In the genomic region with DNA sequence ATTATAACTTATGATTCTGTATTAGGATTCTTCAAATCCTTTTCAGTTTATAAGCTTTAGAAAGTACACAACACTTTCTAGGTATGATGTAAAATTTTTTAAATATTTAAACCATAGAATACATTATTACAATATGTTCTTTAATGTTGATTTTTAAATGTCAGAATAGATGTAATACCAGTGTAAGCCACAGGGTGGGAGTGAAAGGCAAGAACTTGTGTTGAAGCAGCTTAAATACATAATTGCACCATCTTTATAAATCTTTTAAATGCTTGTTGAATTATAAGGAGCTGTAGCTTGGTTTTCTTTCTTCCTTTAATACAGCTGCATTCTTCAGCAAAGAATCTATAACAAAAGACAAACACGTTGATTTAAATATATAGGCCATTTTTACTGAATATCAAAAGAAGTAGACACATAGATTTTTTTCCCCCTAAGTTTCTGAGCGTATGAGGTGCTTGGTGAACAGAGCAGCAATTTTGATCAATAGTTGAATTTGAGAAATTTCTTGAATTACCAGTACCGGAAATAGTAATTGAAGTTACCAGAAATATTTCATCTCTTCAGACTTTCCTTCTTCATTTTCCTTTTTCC, we compare ENCODE assay signal across 8 cellular contexts.
DNase-seq lines count a peak whose midpoint lies in the region; ATAC-seq, FAIRE-seq and TF ChIP-seq lines count a peak whose summit lies in the region.

No MANE protein-coding gene starts in this region.

- H3K36me3 Mint-ChIP-seq in endothelial cell (ENCODE audit: low read depth, unreplicated experiment), result no peaks in the 10 kb centered on the region

- H3K27me3 Mint-ChIP-seq in endothelial cell (ENCODE audit: unreplicated experiment), result no peaks in the 10 kb centered on the region

- H3K4me1 Mint-ChIP-seq in endothelial cell (ENCODE audit: unreplicated experiment), result no peaks in the 10 kb centered on the region

- peak; percentile 87 for TF ChIP-seq CTCF in endothelial cell (IDR thresholded peaks at IDR 0.05; ENCODE audit: unreplicated experiment)
- TF ChIP-seq CTCF in pancreas (IDR thresholded peaks at IDR 0.05), result peak in 3 of 4 donors; percentile 51 to 64 (median 55)

- no peak overlapping the region for H3K4me3 ChIP-seq in pancreas

- peak; percentile 19 for DNase-seq in GF-D8 (lab: John Stamatoyannopoulos, UW)
- peak; percentile 61 for DNase-seq in OCI-M1 (lab: John Stamatoyannopoulos, UW)
- DNase-seq in endothelial cell (ENCODE audit: low spot score), result no peak
- DNase-seq in pancreas, result no peak
- no peak for DNase-seq in NCI-H1048 (lab: John Stamatoyannopoulos, UW)

- no peaks in the 10 kb centered on the region for H3K9me3 ChIP-seq in pancreas

- peaks cover 0 to 4% (median 0%) of the 10 kb centered on the region in 3 donors for H3K4me1 ChIP-seq in pancreas

- 63 to 74% methylated on average over 3 of the region's 3 CpGs for WGBS in pancreas, 2 donors

- H3K4me3 Mint-ChIP-seq in endothelial cell (ENCODE audit: unreplicated experiment), result no peak overlapping the region

- intact Hi-C loops in pancreas (cut with DNase I), result loop anchor here in 1 of 3 donors (10.0 kb wide), 1 partner anchor 52 kb away; no protein-coding TSS in a partner anchor

- no peaks in the 10 kb centered on the region for H3K36me3 ChIP-seq in pancreas

- FAIRE-seq in A204.1 (lab: Jason Lieb, UNC), result peak; percentile 98
- FAIRE-seq in pancreas (lab: Jason Lieb, UNC), result peak; percentile 98

- no peaks in the 10 kb centered on the region for H3K27me3 ChIP-seq in pancreas

- H3K27ac Mint-ChIP-seq in endothelial cell (ENCODE audit: unreplicated experiment), result no peak overlapping the region

- H3K9me3 Mint-ChIP-seq in endothelial cell (ENCODE audit: unreplicated experiment), result no peaks in the 10 kb centered on the region

- peak; percentile 67 for ATAC-seq in HG03135 (IDR thresholded peaks at IDR 0.05; ENCODE audit: unreplicated experiment)
- ATAC-seq in pancreas, result peak in 3 of 4 donors; percentile 70 to 80 (median 71)
- ATAC-seq in GM19328 (IDR thresholded peaks at IDR 0.05; ENCODE audit: unreplicated experiment), result no peak

- no peak overlapping the region for H3K27ac ChIP-seq in pancreas

Comparison
In these comparisons a context has a peak if more than half of its experiments do, and no peak if none do; other contexts are left out.
1. DNase-seq: peak in GF-D8 (single experiment) and OCI-M1 (single experiment); none in endothelial cell (single experiment), pancreas (0 of 6) and NCI-H1048 (single experiment).